Comparison of ENCODE assay signal across 1 cellular context in genomic region chr7:75969182-75969581, GRCh38.
TF ChIP-seq lines count a peak whose summit lies in the region.

No MANE protein-coding gene starts in this region.

TF ChIP-seq in GM23338, 12 proteins besides CTCF, POLR2A, EP300 and RAD21 (continued from another document):
- no peak for TF ChIP-seq ZNF462 (CRISPR knock-in tag; IDR thresholded peaks at IDR 0.05)
TF ChIP-seq in GM23338: peak in this region for 0.
